Comparison of ENCODE assay signal across 8 cellular contexts in the genomic region with DNA sequence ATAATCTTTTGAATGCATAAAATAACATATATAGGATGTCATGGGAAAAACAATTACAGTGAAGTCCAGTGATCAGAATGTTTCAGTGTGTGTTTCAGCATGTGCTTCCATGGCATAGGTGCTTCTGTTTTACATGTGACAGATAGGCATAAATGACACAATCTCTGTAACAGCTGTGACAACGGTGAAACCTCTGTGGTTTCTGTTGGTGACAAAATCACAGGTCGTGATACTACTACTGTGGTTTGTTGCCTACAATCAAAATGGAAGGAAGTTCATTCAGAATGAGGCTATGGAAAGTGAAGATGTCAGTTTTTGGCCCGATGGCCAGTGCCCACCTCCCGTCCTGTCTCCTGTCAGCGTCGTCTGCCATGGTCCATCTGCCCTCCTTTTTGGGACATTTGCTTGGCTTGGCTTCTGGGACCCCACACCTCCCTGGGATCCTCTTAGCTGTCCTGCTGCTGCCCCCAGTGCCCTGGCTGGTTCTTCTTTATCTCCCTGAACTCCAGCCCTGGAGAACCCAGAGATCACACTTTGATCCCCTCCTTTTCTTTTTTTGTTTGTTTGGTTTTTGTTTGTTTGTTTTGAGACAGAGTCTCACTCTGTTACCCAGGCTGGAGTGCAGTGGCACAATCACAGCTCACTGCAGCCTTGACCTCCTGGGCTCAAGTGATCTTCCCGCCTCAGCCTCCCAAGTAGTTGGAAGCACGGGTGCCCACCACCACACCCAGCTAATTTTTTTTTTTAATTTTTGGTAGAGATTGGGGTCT.
DNase-seq lines count a peak whose midpoint lies in the region; ATAC-seq and TF ChIP-seq lines count a peak whose summit lies in the region.

No MANE protein-coding gene starts in this region.

- peak; percentile 82 for ATAC-seq in GM21717 (IDR thresholded peaks at IDR 0.05; ENCODE audit: unreplicated experiment)
- no peak for ATAC-seq in left lobe of liver
- no peak for ATAC-seq in GM21367 (IDR thresholded peaks at IDR 0.05; ENCODE audit: unreplicated experiment)

- in situ Hi-C loops in GM13976 (cut with MboI; ENCODE audit: low sequenced_read_pairs, unreplicated experiment), result no loop called here

- TF ChIP-seq CTCF in GM13976 (IDR thresholded peaks at IDR 0.05; ENCODE audit: borderline replicate concordance, control extremely low read depth, extremely low read depth, insufficient read depth, missing control alignments), result no peak

- DNase-seq in GM13976 (ENCODE audit: low spot score) (peak; percentile 53), NOMO-1 (lab: John Stamatoyannopoulos, UW; ENCODE audit: unreplicated experiment in 2 of 2) (peak; percentile 40 to 85), myocyte (ENCODE audit: low read depth) (peak; percentile 42), left lobe of liver (ENCODE audit: low spot score) (no peak), EL (no peak), DMS153 treated with DMSO at 0.1 percent for 48 hours (lab: John Stamatoyannopoulos, UW; ENCODE audit: unreplicated experiment) (no peak)

Comparison
In these comparisons a context has a peak if more than half of its experiments do, and no peak if none do; other contexts are left out.
1. DNase-seq: peak in GM13976 (single experiment), NOMO-1 (2 of 2) and myocyte (single experiment); none in left lobe of liver (single experiment), EL (single experiment) and DMS153 treated with DMSO at 0.1 percent for 48 hours (single experiment).